ENCODE assay signal across 8 cellular contexts in the genomic region with DNA sequence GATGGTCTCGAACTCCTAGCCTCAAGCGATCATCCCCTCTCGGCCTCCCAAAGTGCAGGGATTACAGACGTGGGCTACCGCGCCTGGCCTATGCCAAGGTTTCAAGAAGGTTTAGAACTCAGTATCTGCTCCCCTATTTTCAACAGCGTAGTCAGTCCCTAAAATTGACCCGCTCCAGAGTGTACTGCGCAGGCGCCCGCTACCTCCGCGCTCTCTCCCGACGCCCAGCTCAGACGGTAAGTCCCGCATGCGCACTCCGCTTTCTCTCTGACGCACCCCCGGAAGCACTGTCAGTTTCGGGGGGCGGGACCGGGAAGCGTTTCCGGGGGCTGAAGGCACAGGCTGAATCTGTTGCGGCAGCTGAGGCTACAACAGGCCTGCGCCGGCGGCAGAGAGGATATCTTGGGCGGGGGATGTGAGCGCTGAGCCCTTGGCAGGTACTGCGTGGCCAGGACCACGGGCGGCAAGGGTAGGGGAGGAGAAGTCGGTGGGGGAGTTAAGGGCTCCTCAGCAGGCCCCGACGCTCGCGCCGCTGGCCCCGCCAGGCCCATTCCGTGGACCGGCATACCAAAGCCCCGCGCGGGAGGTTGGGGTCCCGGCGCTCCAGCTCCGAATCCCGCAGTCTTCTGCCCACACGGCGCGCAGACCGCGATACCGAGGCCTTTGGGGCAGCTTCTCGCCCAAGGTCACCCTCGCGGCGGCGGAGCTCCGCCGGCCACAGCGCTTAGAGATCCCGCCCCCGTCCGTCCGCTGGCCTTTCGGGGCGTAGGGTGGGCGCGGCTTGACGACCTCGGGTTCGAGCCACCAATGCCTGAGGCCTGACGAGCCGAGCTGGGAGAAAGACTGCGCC.
DNase-seq lines count a peak whose midpoint lies in the region; ATAC-seq and TF ChIP-seq lines count a peak whose summit lies in the region.

Gene ZBTB43 (plus strand): TSS at position 345 of the 850 bp plus-strand sequence. CDS start 27,470 bp downstream, outside the sequence.

- H3K4me1 Mint-ChIP-seq in activated naive CD4-positive, alpha-beta T cell treated with anti-CD3 and anti-CD28 coated beads, Interleukin-2, amount 50 U/mL, for 24 hours: peaks cover 37% of the 10 kb centered on the region

- H3K36me3 ChIP-seq in GM06990 (ENCODE audit: control insufficient read depth, insufficient read depth, low read length): no peaks in the 10 kb centered on the region; the same call in 1 of the 2 replicates

- no peak for TF ChIP-seq CTCF in GM06990 (IDR thresholded peaks at IDR 0.05; ENCODE audit: insufficient read depth, low read length, poor library complexity, severe bottlenecking)

- no peaks in the 10 kb centered on the region for H3K9me3 Mint-ChIP-seq in activated naive CD4-positive, alpha-beta T cell treated with anti-CD3 and anti-CD28 coated beads, Interleukin-2, amount 50 U/mL, for 24 hours

- no peaks in the 10 kb centered on the region for H3K27me3 Mint-ChIP-seq in activated naive CD4-positive, alpha-beta T cell treated with anti-CD3 and anti-CD28 coated beads, Interleukin-2, amount 50 U/mL, for 24 hours

- ATAC-seq in HG02588 (IDR thresholded peaks at IDR 0.05; ENCODE audit: unreplicated experiment): peak; percentile 72

- H3K36me3 Mint-ChIP-seq in activated naive CD4-positive, alpha-beta T cell treated with anti-CD3 and anti-CD28 coated beads, Interleukin-2, amount 50 U/mL, for 24 hours: peaks cover 3% of the 10 kb centered on the region

- H3K4me3 Mint-ChIP-seq in activated naive CD4-positive, alpha-beta T cell treated with anti-CD3 and anti-CD28 coated beads, Interleukin-2, amount 50 U/mL, for 24 hours: peak within 1 kb of the TSS; percentile 98

- DNase-seq in GM06990 (ENCODE audit: extremely low read depth, insufficient read length) (peak; percentile 94), NCI-H1105 (lab: John Stamatoyannopoulos, UW) (peak; percentile 92), SKM-1 (lab: John Stamatoyannopoulos, UW; ENCODE audit: unreplicated experiment) (peak; percentile 95), globus pallidus (ENCODE audit: low spot score) (peak; percentile 94), nucleus accumbens (lab: John Stamatoyannopoulos, UW) (peak; percentile 17 to 97 (median 92)), superior temporal gyrus (ENCODE audit: extremely low spot score) (peak; percentile 98)

- H3K27ac Mint-ChIP-seq in activated naive CD4-positive, alpha-beta T cell treated with anti-CD3 and anti-CD28 coated beads, Interleukin-2, amount 50 U/mL, for 24 hours: peak within 1 kb of the TSS; percentile 98

- H3K27me3 ChIP-seq in GM06990 (replicated peaks; ENCODE audit: control insufficient read depth, insufficient read depth, low read length): no peaks in the 10 kb centered on the region

- peak within 1 kb of the TSS; percentile 85 for H3K4me3 ChIP-seq in GM06990 (replicated peaks; ENCODE audit: low read depth, low read length)

Comparison
In these comparisons a context has a peak if more than half of its experiments do, and no peak if none do; other contexts are left out.
1. Peak in every context shown above with its lines: DNase-seq, ATAC-seq and H3K4me3 ChIP-seq.